28 cellular contexts compared by ENCODE assay signal in genomic region chr2:32003791-32004190, GRCh38.
"Had no signal": no experiment of that assay in that cellular context is flagged by ENCODE, and none has a peak within 500 bp of the region (broad histone marks: within the 10 kb centered on the region; RNA-seq: fewer than 3 reads in every experiment).

No MANE protein-coding gene starts in this region.

- H3K36me3 ChIP-seq: heart left ventricle, tibial artery had no signal

- H3K4me3 ChIP-seq: heart left ventricle, mucosa of descending colon, skin epidermis, tibial artery had no signal

- H3K27ac ChIP-seq: heart left ventricle, parathyroid adenoma, tibial artery had no signal

- H2AFZ ChIP-seq: parathyroid adenoma had no signal

- ATAC-seq: activated T-helper 17 cell treated with anti-CD3 and anti-CD28 coated beads, Interleukin-2, amount 50 U/mL, for 72 hours; heart left ventricle; left colon; mucosa of descending colon; right cardiac atrium; stimulated activated effector memory CD8-positive, alpha-beta T cell treated with anti-CD3 and anti-CD28 coated beads, Interleukin-12 subunit alpha, Interleukin-12 subunit beta, amount 100 ng/mL, for 72 hours; stimulated activated naive CD8-positive, alpha-beta T cell treated with anti-CD3 and anti-CD28 coated beads, Interleukin-15, amount 100 ng/mL, for 72 hours had no signal

- DNase-seq: activated CD4-positive, alpha-beta T cell treated with anti-CD3 and anti-CD28 coated beads for 1 hour; activated CD4-positive, alpha-beta T cell treated with anti-CD3 and anti-CD28 coated beads, Interleukin-2, amount 50 U/mL, for 4 hours; activated CD8-positive, alpha-beta memory T cell treated with anti-CD3 and anti-CD28 coated beads for 24 hours; activated CD8-positive, alpha-beta memory T cell treated with anti-CD3 and anti-CD28 coated beads, Interleukin-2, amount 50 U/mL, for 4 hours; activated naive CD4-positive, alpha-beta T cell treated with anti-CD3 and anti-CD28 coated beads, Interleukin-2, amount 10 ng/mL, durations not matched to agents 7 days and 5 days; activated T-cell treated with anti-CD3 and anti-CD28 coated beads, Interleukin-2, amount 50 U/mL, for 24 hours; anterior cingulate cortex; central memory CD4-positive, alpha-beta T cell; dermis blood vessel endothelial cell; effector CD8-positive, alpha-beta T cell; heart left ventricle; islet precursor cell; left colon; mesenchymal stem cell; mucosa of descending colon; nephron progenitor cell; nucleus accumbens; right cardiac atrium; stimulated activated CD4-positive, alpha-beta T cell treated with anti-CD3 and anti-CD28 coated beads, Interleukin-2, amount 100 ng/mL, for 24 hours; stimulated activated naive CD8-positive, alpha-beta T cell treated with anti-CD3 and anti-CD28 coated beads, Interleukin-15, amount 100 ng/mL, for 72 hours; T-helper 9 cell; tibial artery had no signal

- H3K27ac Mint-ChIP-seq: activated naive CD4-positive, alpha-beta T cell treated with anti-CD3 and anti-CD28 coated beads, Interleukin-2, amount 10 ng/mL, durations not matched to agents 7 days and 5 days; activated T-helper 17 cell treated with anti-CD3 and anti-CD28 coated beads, Interleukin-2, amount 50 U/mL, for 72 hours; stimulated activated effector memory CD8-positive, alpha-beta T cell treated with anti-CD3 and anti-CD28 coated beads, Interleukin-12 subunit alpha, Interleukin-12 subunit beta, amount 100 ng/mL, for 72 hours; stimulated activated naive CD8-positive, alpha-beta T cell treated with anti-CD3 and anti-CD28 coated beads, Interleukin-15, amount 100 ng/mL, for 72 hours had no signal

- H3K4me3 Mint-ChIP-seq: activated naive CD4-positive, alpha-beta T cell treated with anti-CD3 and anti-CD28 coated beads, Interleukin-2, amount 10 ng/mL, durations not matched to agents 7 days and 5 days; activated T-cell treated with anti-CD3 and anti-CD28 coated beads, Interleukin-2, amount 50 U/mL, for 24 hours; activated T-helper 17 cell treated with anti-CD3 and anti-CD28 coated beads, Interleukin-2, amount 50 U/mL, for 72 hours; nephron progenitor cell; stimulated activated effector memory CD8-positive, alpha-beta T cell treated with anti-CD3 and anti-CD28 coated beads, Interleukin-12 subunit alpha, Interleukin-12 subunit beta, amount 100 ng/mL, for 72 hours; stimulated activated naive CD8-positive, alpha-beta T cell treated with anti-CD3 and anti-CD28 coated beads, Interleukin-15, amount 100 ng/mL, for 72 hours had no signal

- H3K27me3 ChIP-seq: heart left ventricle, tibial artery had no signal

- H3K9me3 Mint-ChIP-seq: activated naive CD4-positive, alpha-beta T cell treated with anti-CD3 and anti-CD28 coated beads, Interleukin-2, amount 10 ng/mL, durations not matched to agents 7 days and 5 days; activated T-cell treated with anti-CD3 and anti-CD28 coated beads, Interleukin-2, amount 50 U/mL, for 24 hours; activated T-helper 17 cell treated with anti-CD3 and anti-CD28 coated beads, Interleukin-2, amount 50 U/mL, for 72 hours; stimulated activated effector memory CD8-positive, alpha-beta T cell treated with anti-CD3 and anti-CD28 coated beads, Interleukin-12 subunit alpha, Interleukin-12 subunit beta, amount 100 ng/mL, for 72 hours; stimulated activated naive CD8-positive, alpha-beta T cell treated with anti-CD3 and anti-CD28 coated beads, Interleukin-15, amount 100 ng/mL, for 72 hours had no signal

- H3K9ac ChIP-seq: parathyroid adenoma had no signal

- H3K27me3 Mint-ChIP-seq: activated naive CD4-positive, alpha-beta T cell treated with anti-CD3 and anti-CD28 coated beads, Interleukin-2, amount 10 ng/mL, durations not matched to agents 7 days and 5 days; activated T-cell treated with anti-CD3 and anti-CD28 coated beads, Interleukin-2, amount 50 U/mL, for 24 hours; activated T-helper 17 cell treated with anti-CD3 and anti-CD28 coated beads, Interleukin-2, amount 50 U/mL, for 72 hours; brain; stimulated activated naive CD8-positive, alpha-beta T cell treated with anti-CD3 and anti-CD28 coated beads, Interleukin-15, amount 100 ng/mL, for 72 hours had no signal

- H3K9me3 ChIP-seq: heart left ventricle, mucosa of descending colon, tibial artery had no signal

- FAIRE-seq: urothelium cell line had no signal
